Comparison of ENCODE assay signal across 7 cellular contexts in the genomic region with DNA sequence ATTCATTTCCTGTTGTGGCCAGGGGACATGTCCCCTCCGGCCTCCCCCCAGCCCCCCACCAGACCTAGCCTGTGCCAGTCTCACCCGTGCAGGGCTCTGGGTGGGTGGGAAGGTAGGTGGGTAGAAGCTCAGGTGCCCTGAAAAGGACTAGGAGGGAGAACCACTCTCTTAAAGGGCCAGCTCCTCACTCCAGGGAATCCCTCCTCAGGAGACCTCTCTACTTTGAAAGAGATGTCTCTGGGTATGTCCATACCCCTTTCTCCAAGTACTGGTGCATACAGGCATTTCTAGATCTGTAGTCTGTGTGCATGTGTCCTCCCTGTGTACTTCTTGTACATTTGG.
A peak's percentile ranks its signal among the peaks of the same experiment; 100 is the strongest.
DNase-seq lines count a peak whose midpoint lies in the region; ATAC-seq and TF ChIP-seq lines count a peak whose summit lies in the region.

No MANE protein-coding gene starts in this region.

- no peak for DNase-seq in HL-60 (ENCODE audit: low read depth in 1 of 2, low spot score in 1 of 2)
- no peak for DNase-seq in activated naive CD8-positive, alpha-beta T cell treated with anti-CD3 and anti-CD28 coated beads for 36 hours
- no peak for DNase-seq in stimulated activated naive B cell treated with anti-CD40 and anti-IgM and Interleukin-4, amounts not matched to agents 10 μg/mL and 1 μg/mL and 100 μg/mL, for 72 hours
- no peak for DNase-seq in NCI-H1417 treated with DMSO at 0.1 percent for 48 hours (lab: John Stamatoyannopoulos, UW)

- H3K4me3 ChIP-seq in HL-60 (replicated peaks; ENCODE audit: insufficient read depth, low read length) (peak overlapping the region; percentile 51), iPS-15b (ENCODE audit: low read depth, low read length) (peak overlapping the region; percentile 59)

- no peaks in the 10 kb centered on the region for H3K9me3 ChIP-seq in iPS-15b (ENCODE audit: control insufficient read depth, insufficient read depth, low read length)

- H3K9me3 Mint-ChIP-seq in activated naive CD8-positive, alpha-beta T cell treated with anti-CD3 and anti-CD28 coated beads for 36 hours, result no peaks in the 10 kb centered on the region
- H3K9me3 Mint-ChIP-seq in stimulated activated naive B cell treated with anti-CD40 and anti-IgM and Interleukin-4, amounts not matched to agents 10 μg/mL and 1 μg/mL and 100 μg/mL, for 72 hours, result no peaks in the 10 kb centered on the region

- no peaks in the 10 kb centered on the region for H3K36me3 Mint-ChIP-seq in activated naive CD8-positive, alpha-beta T cell treated with anti-CD3 and anti-CD28 coated beads for 36 hours
- H3K36me3 Mint-ChIP-seq in stimulated activated naive B cell treated with anti-CD40 and anti-IgM and Interleukin-4, amounts not matched to agents 10 μg/mL and 1 μg/mL and 100 μg/mL, for 72 hours, result peaks cover 4 to 8% of the 10 kb centered on the region in 2 donors

- H3K27ac Mint-ChIP-seq in activated naive CD8-positive, alpha-beta T cell treated with anti-CD3 and anti-CD28 coated beads for 36 hours, result no peak overlapping the region
- no peak overlapping the region for H3K27ac Mint-ChIP-seq in stimulated activated naive B cell treated with anti-CD40 and anti-IgM and Interleukin-4, amounts not matched to agents 10 μg/mL and 1 μg/mL and 100 μg/mL, for 72 hours

- TF ChIP-seq CTCF in HL-60 (IDR thresholded peaks at IDR 0.05; ENCODE audit: insufficient read depth, low read length), result no peak

- H3K4me1 Mint-ChIP-seq in activated naive CD8-positive, alpha-beta T cell treated with anti-CD3 and anti-CD28 coated beads for 36 hours, result peaks cover 16% of the 10 kb centered on the region
- peaks cover 32 to 37% of the 10 kb centered on the region in 2 donors for H3K4me1 Mint-ChIP-seq in stimulated activated naive B cell treated with anti-CD40 and anti-IgM and Interleukin-4, amounts not matched to agents 10 μg/mL and 1 μg/mL and 100 μg/mL, for 72 hours

- H3K4me1 ChIP-seq in iPS-15b (ENCODE audit: control insufficient read depth, insufficient read depth, low read length), result peaks cover 30% of the 10 kb centered on the region

- no peak overlapping the region for H3K27ac ChIP-seq in HL-60 (replicated peaks)

- H3K27me3 ChIP-seq in HL-60 (ENCODE audit: insufficient read depth, poor library complexity, severe bottlenecking) (peaks cover 23% of the 10 kb centered on the region), iPS-15b (ENCODE audit: control insufficient read depth, insufficient read depth, low read length) (peaks cover 54% of the 10 kb centered on the region)

- no peak for ATAC-seq in stimulated activated naive B cell treated with anti-CD40 and anti-IgM and Interleukin-4, amounts not matched to agents 10 μg/mL and 1 μg/mL and 100 μg/mL, for 72 hours (replicated peaks)
- ATAC-seq in HG02678 (IDR thresholded peaks at IDR 0.05; ENCODE audit: unreplicated experiment) (no peak), GM18867 (IDR thresholded peaks at IDR 0.05; ENCODE audit: unreplicated experiment) (no peak)

- peak overlapping the region; percentile 51 for H3K4me3 Mint-ChIP-seq in activated naive CD8-positive, alpha-beta T cell treated with anti-CD3 and anti-CD28 coated beads for 36 hours
- H3K4me3 Mint-ChIP-seq in stimulated activated naive B cell treated with anti-CD40 and anti-IgM and Interleukin-4, amounts not matched to agents 10 μg/mL and 1 μg/mL and 100 μg/mL, for 72 hours, result peak overlapping the region; percentile 87 to 98

- H3K36me3 ChIP-seq in iPS-15b (ENCODE audit: control insufficient read depth, insufficient read depth, low read length), result no peaks in the 10 kb centered on the region

- no peak overlapping the region for H3K9ac ChIP-seq in iPS-15b (ENCODE audit: low read depth, low read length)

- H3K27me3 Mint-ChIP-seq in activated naive CD8-positive, alpha-beta T cell treated with anti-CD3 and anti-CD28 coated beads for 36 hours, result peaks cover 46% of the 10 kb centered on the region
- peaks cover 38 to 43% of the 10 kb centered on the region in 2 donors for H3K27me3 Mint-ChIP-seq in stimulated activated naive B cell treated with anti-CD40 and anti-IgM and Interleukin-4, amounts not matched to agents 10 μg/mL and 1 μg/mL and 100 μg/mL, for 72 hours
